ENCODE assay signal across 1 cellular context in the genomic region with DNA sequence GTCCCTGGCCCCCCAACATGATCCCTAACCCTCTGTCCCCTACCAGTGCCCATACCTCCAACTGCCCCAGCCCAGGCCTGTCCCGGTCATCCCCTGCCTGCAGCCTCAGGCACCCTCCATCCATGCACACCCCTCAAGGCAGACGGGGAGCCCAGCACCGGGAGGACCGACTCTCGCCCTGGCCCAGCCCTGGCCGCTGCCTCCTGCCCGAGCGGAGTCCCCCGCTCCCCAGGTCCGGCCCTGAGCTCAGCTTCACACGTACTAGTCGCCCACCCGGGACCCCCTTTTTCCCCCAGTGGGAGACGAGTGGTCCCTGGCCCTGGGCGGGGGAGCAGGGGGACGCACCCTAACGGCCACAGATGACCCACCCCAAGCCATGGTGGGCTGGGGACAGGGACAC.
TF ChIP-seq lines count a peak whose summit lies in the region.

No MANE protein-coding gene starts in this region.

TF ChIP-seq in GM23338, 12 proteins besides CTCF, POLR2A, EP300 and RAD21:
- TF ChIP-seq, protein P1, sequence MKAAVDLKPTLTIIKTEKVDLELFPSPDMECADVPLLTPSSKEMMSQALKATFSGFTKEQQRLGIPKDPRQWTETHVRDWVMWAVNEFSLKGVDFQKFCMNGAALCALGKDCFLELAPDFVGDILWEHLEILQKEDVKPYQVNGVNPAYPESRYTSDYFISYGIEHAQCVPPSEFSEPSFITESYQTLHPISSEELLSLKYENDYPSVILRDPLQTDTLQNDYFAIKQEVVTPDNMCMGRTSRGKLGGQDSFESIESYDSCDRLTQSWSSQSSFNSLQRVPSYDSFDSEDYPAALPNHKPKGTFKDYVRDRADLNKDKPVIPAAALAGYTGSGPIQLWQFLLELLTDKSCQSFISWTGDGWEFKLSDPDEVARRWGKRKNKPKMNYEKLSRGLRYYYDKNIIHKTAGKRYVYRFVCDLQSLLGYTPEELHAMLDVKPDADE (IDR thresholded peaks at IDR 0.05), result no peak
- no peak for TF ChIP-seq EZH2phosphoT487 (IDR thresholded peaks at IDR 0.05; ENCODE audit: unreplicated experiment)
- no peak for TF ChIP-seq ZNF114 (CRISPR knock-in tag; IDR thresholded peaks at IDR 0.05)
- TF ChIP-seq, protein P2, sequence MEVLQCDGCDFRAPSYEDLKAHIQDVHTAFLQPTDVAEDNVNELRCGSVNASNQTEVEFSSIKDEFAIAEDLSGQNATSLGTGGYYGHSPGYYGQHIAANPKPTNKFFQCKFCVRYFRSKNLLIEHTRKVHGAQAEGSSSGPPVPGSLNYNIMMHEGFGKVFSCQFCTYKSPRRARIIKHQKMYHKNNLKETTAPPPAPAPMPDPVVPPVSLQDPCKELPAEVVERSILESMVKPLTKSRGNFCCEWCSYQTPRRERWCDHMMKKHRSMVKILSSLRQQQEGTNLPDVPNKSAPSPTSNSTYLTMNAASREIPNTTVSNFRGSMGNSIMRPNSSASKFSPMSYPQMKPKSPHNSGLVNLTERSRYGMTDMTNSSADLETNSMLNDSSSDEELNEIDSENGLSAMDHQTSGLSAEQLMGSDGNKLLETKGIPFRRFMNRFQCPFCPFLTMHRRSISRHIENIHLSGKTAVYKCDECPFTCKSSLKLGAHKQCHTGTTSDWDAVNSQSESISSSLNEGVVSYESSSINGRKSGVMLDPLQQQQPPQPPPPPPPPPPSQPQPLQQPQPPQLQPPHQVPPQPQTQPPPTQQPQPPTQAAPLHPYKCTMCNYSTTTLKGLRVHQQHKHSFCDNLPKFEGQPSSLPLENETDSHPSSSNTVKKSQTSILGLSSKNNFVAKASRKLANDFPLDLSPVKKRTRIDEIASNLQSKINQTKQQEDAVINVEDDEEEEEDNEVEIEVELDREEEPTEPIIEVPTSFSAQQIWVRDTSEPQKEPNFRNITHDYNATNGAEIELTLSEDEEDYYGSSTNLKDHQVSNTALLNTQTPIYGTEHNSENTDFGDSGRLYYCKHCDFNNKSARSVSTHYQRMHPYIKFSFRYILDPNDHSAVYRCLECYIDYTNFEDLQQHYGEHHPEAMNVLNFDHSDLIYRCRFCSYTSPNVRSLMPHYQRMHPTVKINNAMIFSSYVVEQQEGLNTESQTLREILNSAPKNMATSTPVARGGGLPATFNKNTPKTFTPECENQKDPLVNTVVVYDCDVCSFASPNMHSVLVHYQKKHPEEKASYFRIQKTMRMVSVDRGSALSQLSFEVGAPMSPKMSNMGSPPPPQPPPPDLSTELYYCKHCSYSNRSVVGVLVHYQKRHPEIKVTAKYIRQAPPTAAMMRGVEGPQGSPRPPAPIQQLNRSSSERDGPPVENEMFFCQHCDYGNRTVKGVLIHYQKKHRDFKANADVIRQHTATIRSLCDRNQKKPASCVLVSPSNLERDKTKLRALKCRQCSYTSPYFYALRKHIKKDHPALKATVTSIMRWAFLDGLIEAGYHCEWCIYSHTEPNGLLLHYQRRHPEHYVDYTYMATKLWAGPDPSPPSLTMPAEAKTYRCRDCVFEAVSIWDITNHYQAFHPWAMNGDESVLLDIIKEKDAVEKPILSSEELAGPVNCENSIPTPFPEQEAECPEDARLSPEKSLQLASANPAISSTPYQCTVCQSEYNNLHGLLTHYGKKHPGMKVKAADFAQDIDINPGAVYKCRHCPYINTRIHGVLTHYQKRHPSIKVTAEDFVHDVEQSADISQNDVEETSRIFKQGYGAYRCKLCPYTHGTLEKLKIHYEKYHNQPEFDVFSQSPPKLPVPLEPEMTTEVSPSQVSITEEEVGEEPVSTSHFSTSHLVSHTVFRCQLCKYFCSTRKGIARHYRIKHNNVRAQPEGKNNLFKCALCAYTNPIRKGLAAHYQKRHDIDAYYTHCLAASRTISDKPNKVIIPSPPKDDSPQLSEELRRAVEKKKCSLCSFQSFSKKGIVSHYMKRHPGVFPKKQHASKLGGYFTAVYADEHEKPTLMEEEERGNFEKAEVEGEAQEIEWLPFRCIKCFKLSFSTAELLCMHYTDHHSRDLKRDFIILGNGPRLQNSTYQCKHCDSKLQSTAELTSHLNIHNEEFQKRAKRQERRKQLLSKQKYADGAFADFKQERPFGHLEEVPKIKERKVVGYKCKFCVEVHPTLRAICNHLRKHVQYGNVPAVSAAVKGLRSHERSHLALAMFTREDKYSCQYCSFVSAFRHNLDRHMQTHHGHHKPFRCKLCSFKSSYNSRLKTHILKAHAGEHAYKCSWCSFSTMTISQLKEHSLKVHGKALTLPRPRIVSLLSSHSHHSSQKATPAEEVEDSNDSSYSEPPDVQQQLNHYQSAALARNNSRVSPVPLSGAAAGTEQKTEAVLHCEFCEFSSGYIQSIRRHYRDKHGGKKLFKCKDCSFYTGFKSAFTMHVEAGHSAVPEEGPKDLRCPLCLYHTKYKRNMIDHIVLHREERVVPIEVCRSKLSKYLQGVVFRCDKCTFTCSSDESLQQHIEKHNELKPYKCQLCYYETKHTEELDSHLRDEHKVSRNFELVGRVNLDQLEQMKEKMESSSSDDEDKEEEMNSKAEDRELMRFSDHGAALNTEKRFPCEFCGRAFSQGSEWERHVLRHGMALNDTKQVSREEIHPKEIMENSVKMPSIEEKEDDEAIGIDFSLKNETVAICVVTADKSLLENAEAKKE (CRISPR knock-in tag; IDR thresholded peaks at IDR 0.05), result no peak
- TF ChIP-seq STAT1 (IDR thresholded peaks at IDR 0.05; ENCODE audit: unreplicated experiment), result no peak
- no peak for TF ChIP-seq JUNB (IDR thresholded peaks at IDR 0.05; ENCODE audit: unreplicated experiment)
- no peak for TF ChIP-seq NANOG (IDR thresholded peaks at IDR 0.05; ENCODE audit: borderline replicate concordance)
- no peak for TF ChIP-seq ZNF331 (CRISPR knock-in tag; IDR thresholded peaks at IDR 0.05; ENCODE audit: low read depth)
- no peak for TF ChIP-seq CREB1 (CRISPR knock-in tag; IDR thresholded peaks at IDR 0.05; ENCODE audit: low read depth)
- TF ChIP-seq, protein P3, sequence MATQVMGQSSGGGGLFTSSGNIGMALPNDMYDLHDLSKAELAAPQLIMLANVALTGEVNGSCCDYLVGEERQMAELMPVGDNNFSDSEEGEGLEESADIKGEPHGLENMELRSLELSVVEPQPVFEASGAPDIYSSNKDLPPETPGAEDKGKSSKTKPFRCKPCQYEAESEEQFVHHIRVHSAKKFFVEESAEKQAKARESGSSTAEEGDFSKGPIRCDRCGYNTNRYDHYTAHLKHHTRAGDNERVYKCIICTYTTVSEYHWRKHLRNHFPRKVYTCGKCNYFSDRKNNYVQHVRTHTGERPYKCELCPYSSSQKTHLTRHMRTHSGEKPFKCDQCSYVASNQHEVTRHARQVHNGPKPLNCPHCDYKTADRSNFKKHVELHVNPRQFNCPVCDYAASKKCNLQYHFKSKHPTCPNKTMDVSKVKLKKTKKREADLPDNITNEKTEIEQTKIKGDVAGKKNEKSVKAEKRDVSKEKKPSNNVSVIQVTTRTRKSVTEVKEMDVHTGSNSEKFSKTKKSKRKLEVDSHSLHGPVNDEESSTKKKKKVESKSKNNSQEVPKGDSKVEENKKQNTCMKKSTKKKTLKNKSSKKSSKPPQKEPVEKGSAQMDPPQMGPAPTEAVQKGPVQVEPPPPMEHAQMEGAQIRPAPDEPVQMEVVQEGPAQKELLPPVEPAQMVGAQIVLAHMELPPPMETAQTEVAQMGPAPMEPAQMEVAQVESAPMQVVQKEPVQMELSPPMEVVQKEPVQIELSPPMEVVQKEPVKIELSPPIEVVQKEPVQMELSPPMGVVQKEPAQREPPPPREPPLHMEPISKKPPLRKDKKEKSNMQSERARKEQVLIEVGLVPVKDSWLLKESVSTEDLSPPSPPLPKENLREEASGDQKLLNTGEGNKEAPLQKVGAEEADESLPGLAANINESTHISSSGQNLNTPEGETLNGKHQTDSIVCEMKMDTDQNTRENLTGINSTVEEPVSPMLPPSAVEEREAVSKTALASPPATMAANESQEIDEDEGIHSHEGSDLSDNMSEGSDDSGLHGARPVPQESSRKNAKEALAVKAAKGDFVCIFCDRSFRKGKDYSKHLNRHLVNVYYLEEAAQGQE (IDR thresholded peaks at IDR 0.05; ENCODE audit: unreplicated experiment), result no peak
- TF ChIP-seq POLR2AphosphoS5 (IDR thresholded peaks at IDR 0.05; ENCODE audit: low read depth), result no peak
TF ChIP-seq in GM23338: peak in this region for 0.
